In genomic region chr11:10602366-10602765, GRCh38 we compare ENCODE assay signal across 15 cellular contexts. TPM values are rescaled to one million over a fixed set of nuclear protein-coding genes. Genes with fewer than 3 reads are reported as not detected.
"Had no signal": no experiment of that assay in that cellular context is flagged by ENCODE, and none has a peak within 500 bp of the region (broad histone marks: within the 10 kb centered on the region; RNA-seq: fewer than 3 reads in every experiment).

No MANE protein-coding gene starts in this region.

- H3K9me3 ChIP-seq: lower lobe of right lung, vagina had no signal

- H3K4me3 Mint-ChIP-seq: activated CD8-positive, alpha-beta T cell treated with anti-CD3 and anti-CD28 coated beads, Interleukin-2, amount 10 ng/mL, durations not matched to agents 7 days and 5 days; activated naive CD8-positive, alpha-beta T cell treated with anti-CD3 and anti-CD28 coated beads, Interleukin-2, amount 50 U/mL, for 24 hours; naive thymus-derived CD8-positive, alpha-beta T cell had no signal

- H3K36me3 Mint-ChIP-seq: naive thymus-derived CD8-positive, alpha-beta T cell had no signal

- H3K27me3 Mint-ChIP-seq: activated naive CD8-positive, alpha-beta T cell treated with anti-CD3 and anti-CD28 coated beads, Interleukin-2, amount 50 U/mL, for 24 hours had no signal

- H3K27ac ChIP-seq: cardiac muscle cell, lower lobe of right lung, vagina had no signal

- DNase-seq: activated CD4-positive, alpha-beta T cell treated with anti-CD3 and anti-CD28 coated beads for 4 hours; activated CD8-positive, alpha-beta memory T cell treated with anti-CD3 and anti-CD28 coated beads, Interleukin-2, amount 50 U/mL, for 48 hours; activated CD8-positive, alpha-beta T cell treated with anti-CD3 and anti-CD28 coated beads, Interleukin-2, amount 10 ng/mL, durations not matched to agents 7 days and 5 days; activated naive CD4-positive, alpha-beta T cell; activated naive CD8-positive, alpha-beta T cell treated with anti-CD3 and anti-CD28 coated beads, Interleukin-2, amount 50 U/mL, for 24 hours; cortex of kidney; glutamatergic neuron; naive thymus-derived CD8-positive, alpha-beta T cell; stimulated activated CD4-positive, alpha-beta T cell treated with anti-CD3 and anti-CD28 coated beads, Interleukin-2, amount 100 ng/mL, for 48 hours; stimulated activated naive CD8-positive, alpha-beta T cell treated with anti-CD3 and anti-CD28 coated beads, Interleukin-15, Interleukin-2, amounts not matched to agents 100 U/mL and 50 U/mL, for 24 hours; T1000 had no signal

- H3K9me3 Mint-ChIP-seq: activated naive CD8-positive, alpha-beta T cell treated with anti-CD3 and anti-CD28 coated beads, Interleukin-2, amount 50 U/mL, for 24 hours; naive thymus-derived CD8-positive, alpha-beta T cell had no signal

- H3K27me3 ChIP-seq: cardiac muscle cell, vagina had no signal

- ATAC-seq: activated CD8-positive, alpha-beta T cell treated with anti-CD3 and anti-CD28 coated beads, Interleukin-2, amount 10 ng/mL, durations not matched to agents 7 days and 5 days; activated naive CD8-positive, alpha-beta T cell treated with anti-CD3 and anti-CD28 coated beads, Interleukin-2, amount 50 U/mL, for 24 hours; naive thymus-derived CD8-positive, alpha-beta T cell; sciatic nerve; stimulated activated naive CD8-positive, alpha-beta T cell treated with anti-CD3 and anti-CD28 coated beads, Interleukin-15, Interleukin-2, amounts not matched to agents 100 U/mL and 50 U/mL, for 24 hours had no signal

- H3K4me3 ChIP-seq: cardiac muscle cell, lower lobe of right lung, vagina had no signal

- H3K36me3 ChIP-seq: cardiac muscle cell, lower lobe of right lung had no signal

- H3K27ac Mint-ChIP-seq: activated CD8-positive, alpha-beta T cell treated with anti-CD3 and anti-CD28 coated beads, Interleukin-2, amount 10 ng/mL, durations not matched to agents 7 days and 5 days; activated naive CD8-positive, alpha-beta T cell treated with anti-CD3 and anti-CD28 coated beads, Interleukin-2, amount 50 U/mL, for 24 hours; naive thymus-derived CD8-positive, alpha-beta T cell had no signal

RNA-seq across cellular contexts. Expression of gene LYVE1, which starts 33.9 kb away (rescaled TPM):
- total RNA-seq: activated CD8-positive, alpha-beta T cell treated with anti-CD3 and anti-CD28 coated beads, Interleukin-2, amount 10 ng/mL, durations not matched to agents 7 days and 5 days; cardiac muscle cell; naive thymus-derived CD8-positive, alpha-beta T cell had no signal
- polyA plus RNA-seq: cardiac muscle cell; naive thymus-derived CD8-positive, alpha-beta T cell had no signal
